ENCODE assay signal across 11 cellular contexts in genomic region chr3:36906504-36907149, GRCh38. TPM values are rescaled to one million over a fixed set of nuclear protein-coding genes. Genes with fewer than 3 reads are reported as not detected.
A peak's percentile ranks its signal among the peaks of the same experiment; 100 is the strongest.
DNase-seq lines count a peak whose midpoint lies in the region; FAIRE-seq and TF ChIP-seq lines count a peak whose summit lies in the region.
"Had no signal": no experiment of that assay in that cellular context is flagged by ENCODE, and none has a peak within 500 bp of the region (broad histone marks: within the 10 kb centered on the region; RNA-seq: fewer than 3 reads in every experiment).

No MANE protein-coding gene starts in this region.

- H3K36me3 Mint-ChIP-seq in CD14-positive monocyte: peaks cover 8 to 19% of the 10 kb centered on the region in 2 donors

- H3K9me3 ChIP-seq in muscle layer of duodenum (ENCODE audit: control insufficient read depth in 1 of 2, low read length in 2 of 2) (no peaks in the 10 kb centered on the region), MM.1S (replicated peaks; ENCODE audit: insufficient read depth, low read length) (no peaks in the 10 kb centered on the region)
- H3K9me3 ChIP-seq: testis had no signal

- peaks cover 0 to 2% (median 0%) of the 10 kb centered on the region in 3 donors for H3K27me3 Mint-ChIP-seq in CD14-positive monocyte (ENCODE audit: low read depth in 3 of 3)

- H3K4me1 ChIP-seq in muscle layer of duodenum (ENCODE audit: control insufficient read depth in 1 of 2, insufficient read depth in 2 of 2, low read length in 2 of 2) (peaks cover 0 to 5% of the 10 kb centered on the region in 2 donors), MM.1S (ENCODE audit: low read length) (peaks cover 15% of the 10 kb centered on the region)
- H3K4me1 ChIP-seq: testis had no signal

- peak overlapping the region; percentile 7 to 97 (median 82) for H3K27ac Mint-ChIP-seq in CD14-positive monocyte

- no peak for TF ChIP-seq CTCF in CD14-positive monocyte (IDR thresholded peaks at IDR 0.05)
- TF ChIP-seq CTCF in MM.1S (IDR thresholded peaks at IDR 0.05; ENCODE audit: low read length): no peak

- H3K79me2 ChIP-seq in MM.1S (ENCODE audit: low read length): no peaks in the 10 kb centered on the region

- H3K4me2 ChIP-seq in MM.1S (ENCODE audit: low read depth, low read length): no peak overlapping the region

- H3K4me3 Mint-ChIP-seq in CD14-positive monocyte: no peak overlapping the region

- peaks cover 0 to 3% of the 10 kb centered on the region in 2 donors for H3K36me3 ChIP-seq in muscle layer of duodenum (ENCODE audit: control insufficient read depth in 1 of 2, insufficient read depth in 2 of 2, low read length in 2 of 2)
- no peaks in the 10 kb centered on the region for H3K36me3 ChIP-seq in MM.1S (replicated peaks; ENCODE audit: insufficient read depth, low read length)

- no peak overlapping the region for H2AFZ ChIP-seq in MM.1S (ENCODE audit: low read length)

- H3K4me3 ChIP-seq in muscle layer of duodenum (ENCODE audit: low read depth in 1 of 2, low read length in 2 of 2) (no peak overlapping the region), MM.1S (ENCODE audit: low read length) (no peak overlapping the region)
- H3K4me3 ChIP-seq: testis had no signal

- intact Hi-C loops in CD14-positive monocyte (cut with micrococcal nuclease): loop anchor here (5.0 to 10.0 kb wide), 3 partner anchors 41 to 328 kb away; partner anchors contain the start of genes EPM2AIP1 (in 1 of the 2), MLH1 (in 1 of the 2) and TRANK1 (in 1 of the 2)

- no peaks in the 10 kb centered on the region for H4K20me1 ChIP-seq in MM.1S (ENCODE audit: insufficient read depth, low read length)

- FAIRE-seq in RCC 7860 (lab: Jason Lieb, UNC): no peak

- no peak overlapping the region for H3K9ac ChIP-seq in MM.1S (ENCODE audit: low read length)

- H3K27me3 ChIP-seq in muscle layer of duodenum (ENCODE audit: low read depth, low read length) (no peaks in the 10 kb centered on the region), MM.1S (replicated peaks; ENCODE audit: insufficient read depth, low read length) (no peaks in the 10 kb centered on the region)
- H3K27me3 ChIP-seq: testis had no signal

- DNase-seq in CD14-positive monocyte (ENCODE audit: low spot score): no peak
- peak; percentile 53 for DNase-seq in LHCN-M2 (ENCODE audit: low read depth)
- DNase-seq in central memory CD4-positive, alpha-beta T cell: peak; percentile 44
- DNase-seq in NCI-H1694 (lab: John Stamatoyannopoulos, UW): no peak
- DNase-seq in MM.1S: no peak
- no peak for DNase-seq in RCC 7860 (ENCODE audit: low spot score)
- no peak for DNase-seq in hippocampal formation (lab: John Stamatoyannopoulos, UW)
- DNase-seq: NCI-H1105 treated with DMSO at 0.1 percent for 48 hours; stimulated activated CD4-positive, alpha-beta T cell treated with anti-CD3 and anti-CD28 coated beads, Interleukin-15, amount 100 ng/mL, for 24 hours; testis had no signal

- no peaks in the 10 kb centered on the region for H3K9me3 Mint-ChIP-seq in CD14-positive monocyte

- H3K27ac ChIP-seq in muscle layer of duodenum (ENCODE audit: low read length) (peak overlapping the region; percentile 27), MM.1S (ENCODE audit: low read length) (no peak overlapping the region)

- peaks cover 16% of the 10 kb centered on the region for H3F3A ChIP-seq in MM.1S (ENCODE audit: insufficient read depth, low read length)

- peaks cover 41% of the 10 kb centered on the region for H3K4me1 Mint-ChIP-seq in CD14-positive monocyte

- no peaks in the 10 kb centered on the region for H3K9me2 ChIP-seq in MM.1S (replicated peaks; ENCODE audit: insufficient read depth, low read length)

RNA-seq across cellular contexts. Expression of gene TRANK1, which starts 38.2 kb away (rescaled TPM):
- polyA plus RNA-seq in CD14-positive monocyte: 1 to 10 TPM; 2.8 to 5.8 TPM
- 3.4 and 8.4 TPM in 2 replicates for total RNA-seq in LHCN-M2 (2014; rRNA removed)
- polyA plus RNA-seq in LHCN-M2 (2012): 4.6 TPM

Comparison
In these comparisons a context has a peak if more than half of its experiments do, and no peak if none do; other contexts are left out.
1. DNase-seq: peak in LHCN-M2 (single experiment) and central memory CD4-positive, alpha-beta T cell (single experiment); none in CD14-positive monocyte (single experiment), NCI-H1694 (single experiment), MM.1S (single experiment), RCC 7860 (single experiment) and hippocampal formation (0 of 2).